24 cellular contexts compared by ENCODE assay signal in genomic region chr2:6163932-6164331, GRCh38.
DNase-seq lines count a peak whose midpoint lies in the region; ATAC-seq, FAIRE-seq and TF ChIP-seq lines count a peak whose summit lies in the region.
"Had no signal": no experiment of that assay in that cellular context is flagged by ENCODE, and none has a peak within 500 bp of the region (broad histone marks: within the 10 kb centered on the region; RNA-seq: fewer than 3 reads in every experiment).

No MANE protein-coding gene starts in this region.

- H4K8ac ChIP-seq in H1 (ENCODE audit: extremely low read depth, insufficient read depth, low read length) (no peak overlapping the region), neuronal stem cell (ENCODE audit: low read depth, low read length) (no peak overlapping the region)

- no peaks in the 10 kb centered on the region for H3K79me2 ChIP-seq in GM23338 (replicated peaks; ENCODE audit: insufficient read depth)
- no peaks in the 10 kb centered on the region for H3K79me2 ChIP-seq in H1 (ENCODE audit: control insufficient read depth in 1 of 2, insufficient read depth in 2 of 2, low read length in 2 of 2)

- H3K27ac Mint-ChIP-seq in GM23338 (peak overlapping the region; percentile 49; the same call in 1 of the 2 replicates), endothelial cell (ENCODE audit: unreplicated experiment) (no peak overlapping the region)
- H3K27ac Mint-ChIP-seq in CD8-positive, alpha-beta memory T cell = peak overlapping the region in 1 of 8 donors; percentile 56
- H3K27ac Mint-ChIP-seq: B cell; CD4-positive, alpha-beta T cell; CD8-positive, alpha-beta T cell had no signal

- POLR2A ChIA-PET in H1 (lab: Charles Lee; ENCODE audit: partially characterized antibody) = no interaction called here
- POLR2A ChIA-PET in CD8-positive, alpha-beta memory T cell (lab: Charles Lee) = no interaction called here

- H3K14ac ChIP-seq in H1 (ENCODE audit: insufficient read length) (no peak overlapping the region), neuronal stem cell (ENCODE audit: low read length) (no peak overlapping the region)

- H2BK5ac ChIP-seq in H1 (ENCODE audit: low read depth, low read length) = no peak overlapping the region
- no peak overlapping the region for H2BK5ac ChIP-seq in neuronal stem cell (ENCODE audit: low read length)

- H3K27me3 Mint-ChIP-seq in GM23338 (ENCODE audit: insufficient read depth, low read depth, poor library complexity) (peaks cover 4% of the 10 kb centered on the region), endothelial cell (ENCODE audit: unreplicated experiment) (peaks cover 3% of the 10 kb centered on the region)
- no peaks in the 10 kb centered on the region for H3K27me3 Mint-ChIP-seq in CD8-positive, alpha-beta memory T cell
- H3K27me3 Mint-ChIP-seq: B cell; CD4-positive, alpha-beta T cell had no signal

- H3K27me3 ChIP-seq in GM23338 (ENCODE audit: insufficient read depth) (no peaks in the 10 kb centered on the region), H1 (replicated peaks in 1 of 4; ENCODE audit: control insufficient read depth in 3 of 4, extremely low read depth in 1 of 4, insufficient read depth in 3 of 4, low read length in 3 of 4) (no peaks in the 10 kb centered on the region), neuronal stem cell (ENCODE audit: control insufficient read depth in 3 of 3, insufficient read depth in 3 of 3, low read depth in 1 of 3, low read length in 3 of 3) (no peaks in the 10 kb centered on the region)
- H3K27me3 ChIP-seq in CD8-positive, alpha-beta memory T cell (ENCODE audit: insufficient read depth, low read length, poor library complexity, severe bottlenecking) = no peaks in the 10 kb centered on the region
- H3K27me3 ChIP-seq: BLaER1 treated with 17β-estradiol and CSF1 and Interleukin-3, amounts not matched to agents 10 nM and 100 nM had no signal

- H3K4me3 ChIP-seq in GM23338 (no peak overlapping the region), H1 (ENCODE audit: extremely low read depth in 1 of 4, insufficient read depth in 2 of 4, low read depth in 3 of 4, low read length in 4 of 4) (no peak overlapping the region), neuronal stem cell (ENCODE audit: low read length in 2 of 2) (no peak overlapping the region)
- H3K4me3 ChIP-seq in CD8-positive, alpha-beta memory T cell (ENCODE audit: low read length) = no peak overlapping the region
- H3K4me3 ChIP-seq: A549; BLaER1 treated with 17β-estradiol and CSF1 and Interleukin-3, amounts not matched to agents 10 nM and 100 nM had no signal

- no peak overlapping the region for H3K4me3 Mint-ChIP-seq in GM23338
- no peak overlapping the region for H3K4me3 Mint-ChIP-seq in endothelial cell (ENCODE audit: unreplicated experiment)
- H3K4me3 Mint-ChIP-seq in CD8-positive, alpha-beta memory T cell = no peak overlapping the region
- H3K4me3 Mint-ChIP-seq: B cell; CD4-positive, alpha-beta T cell; CD8-positive, alpha-beta T cell had no signal

- H3K4me2 ChIP-seq in GM23338 = no peak overlapping the region
- H3K4me2 ChIP-seq in H1 (ENCODE audit: insufficient read depth in 1 of 2, low read depth in 2 of 2, low read length in 2 of 2) = no peak overlapping the region
- no peak overlapping the region for H3K4me2 ChIP-seq in neuronal stem cell (ENCODE audit: insufficient read depth, low read length, poor library complexity, severe bottlenecking)
- H3K4me2 ChIP-seq: A549; BLaER1 treated with 17β-estradiol and CSF1 and Interleukin-3, amounts not matched to agents 10 nM and 100 nM had no signal

- TF ChIP-seq EP300 in H1 (IDR thresholded peaks at IDR 0.05; ENCODE audit: borderline replicate concordance in 1 of 2, low read depth in 2 of 2, low read length in 2 of 2) = no peak

- H3K9me3 Mint-ChIP-seq in GM23338 (peaks cover 80% of the 10 kb centered on the region), endothelial cell (ENCODE audit: unreplicated experiment) (peaks cover 3% of the 10 kb centered on the region)
- H3K9me3 Mint-ChIP-seq in CD8-positive, alpha-beta memory T cell = peaks cover 6 to 11% (median 9%) of the 10 kb centered on the region in 5 donors
- H3K9me3 Mint-ChIP-seq: CD8-positive, alpha-beta T cell had no signal

- no peak for FAIRE-seq in H1 (lab: Jason Lieb, UNC)
- FAIRE-seq: A549, G401.6, GM12891, GM19239 had no signal

- H3K4ac ChIP-seq in H1 (replicated peaks; ENCODE audit: insufficient read length, low read depth, low read length) (no peak overlapping the region), neuronal stem cell (ENCODE audit: low read length) (no peak overlapping the region)

- H3K9ac ChIP-seq in H1 (replicated peaks in 1 of 4; ENCODE audit: extremely low read depth in 1 of 4, low read depth in 3 of 4, low read length in 3 of 4) = no peak overlapping the region
- no peak overlapping the region for H3K9ac ChIP-seq in neuronal stem cell (ENCODE audit: low read depth, low read length, poor library complexity)
- H3K9ac ChIP-seq: BLaER1 treated with 17β-estradiol and CSF1 and Interleukin-3, amounts not matched to agents 10 nM and 100 nM had no signal

- DNase-seq in GM23338 (ENCODE audit: low spot score) (no peak), H1 (ENCODE audit: low read depth in 1 of 2, low spot score in 2 of 2) (no peak), neuronal stem cell (ENCODE audit: low spot score) (no peak), endothelial cell (ENCODE audit: low spot score) (no peak), EL (no peak)
- no peak for DNase-seq in CD8-positive, alpha-beta memory T cell
- DNase-seq: AML-193; CD4-positive, alpha-beta T cell; CD8-positive, alpha-beta T cell; COR-L47; DMS 273 treated with DMSO at 0.1 percent for 48 hours; DMS153; DMS53; DMS79; DND-41; GF-D8 had no signal

- CTCF ChIA-PET in H1 (lab: Charles Lee; ENCODE audit: partially characterized antibody) = no interaction called here
- CTCF ChIA-PET in CD8-positive, alpha-beta memory T cell (lab: Charles Lee) = no interaction called here

- H2BK12ac ChIP-seq in H1 (ENCODE audit: low read depth, low read length) = 0 out of 2 replicates have a peak overlapping the region, but pooled peaks have one; percentile 42
- no peak overlapping the region for H2BK12ac ChIP-seq in neuronal stem cell (ENCODE audit: low read length)

- H3K9me3 ChIP-seq in H1 (ENCODE audit: insufficient read depth in 2 of 2, low read depth in 1 of 2, low read length in 1 of 2) (no peaks in the 10 kb centered on the region), neuronal stem cell (replicated peaks in 1 of 2; ENCODE audit: control insufficient read depth in 2 of 2, insufficient read depth in 1 of 2, low read depth in 1 of 2, low read length in 2 of 2) (peaks cover 0 to 4% of the 10 kb centered on the region in 2 donors)
- no peaks in the 10 kb centered on the region for H3K9me3 ChIP-seq in CD8-positive, alpha-beta memory T cell (ENCODE audit: low read length)

- no peak overlapping the region for H4K5ac ChIP-seq in H1 (ENCODE audit: insufficient read length, low read depth, low read length)

- H2AFZ ChIP-seq in GM23338 = no peak overlapping the region
- H2AFZ ChIP-seq in H1 (ENCODE audit: low read length) = peak overlapping the region; percentile 90
- H2AFZ ChIP-seq in neuronal stem cell (ENCODE audit: low read length) = peak overlapping the region; percentile 64

- H3K79me1 ChIP-seq in H1 (ENCODE audit: low read depth, low read length) (no peaks in the 10 kb centered on the region), neuronal stem cell (ENCODE audit: low read depth, low read length) (no peaks in the 10 kb centered on the region)

- H2BK120ac ChIP-seq in H1 (replicated peaks; ENCODE audit: low read depth, low read length) = no peak overlapping the region
- no peak overlapping the region for H2BK120ac ChIP-seq in neuronal stem cell (ENCODE audit: low read depth, low read length)

- no peak for ATAC-seq in GM23338
- ATAC-seq: A549; CD8-positive, alpha-beta T cell had no signal

- H3F3A ChIP-seq in GM23338 (replicated peaks; ENCODE audit: low read depth) = no peaks in the 10 kb centered on the region

- H3K23ac ChIP-seq in H1 (ENCODE audit: insufficient read length) (no peak overlapping the region), neuronal stem cell (ENCODE audit: low read depth, low read length, poor library complexity) (no peak overlapping the region)

- no peak overlapping the region for H2BK20ac ChIP-seq in H1 (ENCODE audit: low read length)

- no peak for TF ChIP-seq RAD21 in H1 (IDR thresholded peaks at IDR 0.05 in 1 of 2, conservative IDR thresholded peaks at IDR 0.05 in 1 of 2; ENCODE audit: low read depth in 2 of 2, low read length in 2 of 2)

- H2AK5ac ChIP-seq in H1 (ENCODE audit: low read depth, low read length) (no peak overlapping the region), neuronal stem cell (ENCODE audit: low read depth, low read length) (no peak overlapping the region)

- H3K27ac ChIP-seq in GM23338 (ENCODE audit: low read depth) = no peak overlapping the region
- no peak overlapping the region for H3K27ac ChIP-seq in H1 (ENCODE audit: low read depth, low read length)
- no peak overlapping the region for H3K27ac ChIP-seq in neuronal stem cell (replicated peaks; ENCODE audit: low read length)
- H3K27ac ChIP-seq in CD8-positive, alpha-beta memory T cell (ENCODE audit: low read depth, low read length) = no peak overlapping the region
- H3K27ac ChIP-seq: 22Rv1; A549; BLaER1 treated with 17β-estradiol and CSF1 and Interleukin-3, amounts not matched to agents 10 nM and 100 nM; C4-2B had no signal

- H3K36me3 Mint-ChIP-seq in GM23338 (ENCODE audit: low read depth) (peaks cover 4% of the 10 kb centered on the region; the same call in 2 of the 3 replicates), endothelial cell (ENCODE audit: low read depth, unreplicated experiment) (no peaks in the 10 kb centered on the region)
- H3K36me3 Mint-ChIP-seq in CD8-positive, alpha-beta memory T cell = no peaks in the 10 kb centered on the region
- H3K36me3 Mint-ChIP-seq: CD8-positive, alpha-beta T cell had no signal

- 93% methylated on average over 7 of the region's 7 CpGs; no CpG with 5 or more reads in 1 of the 2 experiments for WGBS in H1 (ENCODE audit: extremely low coverage in 1 of 2, insufficient coverage in 1 of 2, insufficient read length in 1 of 2, insufficient replicate concordance in 2 of 2, low coverage in 1 of 2, low lambda C conversion rate in 2 of 2, missing lambda C conversion rate in 1 of 2), 2 experiments
- no CpG with 5 or more reads among the region's 7 CpGs for WGBS in neuronal stem cell (ENCODE audit: extremely low coverage in 2 of 2, insufficient read length in 2 of 2, insufficient replicate concordance in 1 of 2), 2 donors

- peak in 1 of 2 experiments; percentile 51; a peak in 1 of 3 replicates for TF ChIP-seq POLR2A in H1 (IDR thresholded peaks at IDR 0.05; ENCODE audit: control extremely low read depth in 1 of 2, low read depth in 2 of 2, low read length in 2 of 2)

- no peaks in the 10 kb centered on the region for H4K20me1 ChIP-seq in GM23338 (replicated peaks; ENCODE audit: insufficient read depth)
- no peaks in the 10 kb centered on the region for H4K20me1 ChIP-seq in H1 (replicated peaks in 1 of 2; ENCODE audit: control insufficient read depth in 1 of 2, insufficient read depth in 2 of 2, low read length in 2 of 2)
- H4K20me1 ChIP-seq: BLaER1 treated with 17β-estradiol and CSF1 and Interleukin-3, amounts not matched to agents 10 nM and 100 nM had no signal

- no peaks in the 10 kb centered on the region; the same call in 1 of the 2 replicates for H3K23me2 ChIP-seq in H1 (ENCODE audit: low read depth, low read length)

- no peaks in the 10 kb centered on the region for H3K9me2 ChIP-seq in GM23338 (ENCODE audit: insufficient read depth)

- H4K91ac ChIP-seq in H1 (replicated peaks; ENCODE audit: insufficient read length, low read length) = no peak overlapping the region
- no peak overlapping the region for H4K91ac ChIP-seq in neuronal stem cell (ENCODE audit: low read depth, low read length, poor library complexity)

- H3K36me3 ChIP-seq in GM23338 (ENCODE audit: insufficient read depth) (no peaks in the 10 kb centered on the region), H1 (ENCODE audit: control insufficient read depth in 2 of 4, insufficient read depth in 4 of 4, low read length in 3 of 4) (no peaks in the 10 kb centered on the region), neuronal stem cell (replicated peaks in 1 of 2; ENCODE audit: control insufficient read depth in 2 of 2, insufficient read depth in 2 of 2, low read length in 2 of 2) (no peaks in the 10 kb centered on the region)
- H3K36me3 ChIP-seq in CD8-positive, alpha-beta memory T cell (ENCODE audit: insufficient read depth, low read length) = no peaks in the 10 kb centered on the region
- H3K36me3 ChIP-seq: BLaER1 treated with 17β-estradiol and CSF1 and Interleukin-3, amounts not matched to agents 10 nM and 100 nM had no signal

- no peak overlapping the region for H3K56ac ChIP-seq in H1 (replicated peaks; ENCODE audit: insufficient read length, low read depth, low read length)

- peaks cover 8% of the 10 kb centered on the region for H3K4me1 Mint-ChIP-seq in GM23338
- no peaks in the 10 kb centered on the region for H3K4me1 Mint-ChIP-seq in endothelial cell (ENCODE audit: unreplicated experiment)
- no peaks in the 10 kb centered on the region for H3K4me1 Mint-ChIP-seq in CD8-positive, alpha-beta memory T cell

- no peak overlapping the region for H3K18ac ChIP-seq in H1 (ENCODE audit: extremely low read depth, low read length)
- peak overlapping the region; percentile 20 for H3K18ac ChIP-seq in neuronal stem cell (ENCODE audit: low read length)

- H3K4me1 ChIP-seq in GM23338 (ENCODE audit: insufficient read depth) = no peaks in the 10 kb centered on the region
- peaks cover 0 to 6% (median 3%) of the 10 kb centered on the region in 4 experiments; a peak in 3 of 7 replicates for H3K4me1 ChIP-seq in H1 (replicated peaks in 1 of 4; ENCODE audit: control insufficient read depth in 3 of 4, insufficient read depth in 4 of 4, low read length in 3 of 4)
- peaks cover 6 to 12% of the 10 kb centered on the region in 2 donors for H3K4me1 ChIP-seq in neuronal stem cell (ENCODE audit: control insufficient read depth in 2 of 2, insufficient read depth in 1 of 2, low read depth in 1 of 2, low read length in 2 of 2)
- no peaks in the 10 kb centered on the region for H3K4me1 ChIP-seq in CD8-positive, alpha-beta memory T cell (ENCODE audit: insufficient read depth, low read length)
- H3K4me1 ChIP-seq: A549 had no signal

- TF ChIP-seq CTCF in GM23338 (conservative IDR thresholded peaks at IDR 0.05; ENCODE audit: low read depth in 2 of 2) (no peak), H1 (IDR thresholded peaks at IDR 0.05; ENCODE audit: control extremely low read depth in 1 of 3, insufficient read depth in 1 of 3, low read depth in 1 of 3, low read length in 3 of 3) (no peak), endothelial cell (IDR thresholded peaks at IDR 0.05; ENCODE audit: unreplicated experiment) (no peak)

- H2BK15ac ChIP-seq in H1 (ENCODE audit: low read length) (no peak overlapping the region; the same call in 1 of the 2 replicates), neuronal stem cell (ENCODE audit: low read length) (no peak overlapping the region)
